Comparison of ENCODE assay signal across 16 cellular contexts in the genomic region with DNA sequence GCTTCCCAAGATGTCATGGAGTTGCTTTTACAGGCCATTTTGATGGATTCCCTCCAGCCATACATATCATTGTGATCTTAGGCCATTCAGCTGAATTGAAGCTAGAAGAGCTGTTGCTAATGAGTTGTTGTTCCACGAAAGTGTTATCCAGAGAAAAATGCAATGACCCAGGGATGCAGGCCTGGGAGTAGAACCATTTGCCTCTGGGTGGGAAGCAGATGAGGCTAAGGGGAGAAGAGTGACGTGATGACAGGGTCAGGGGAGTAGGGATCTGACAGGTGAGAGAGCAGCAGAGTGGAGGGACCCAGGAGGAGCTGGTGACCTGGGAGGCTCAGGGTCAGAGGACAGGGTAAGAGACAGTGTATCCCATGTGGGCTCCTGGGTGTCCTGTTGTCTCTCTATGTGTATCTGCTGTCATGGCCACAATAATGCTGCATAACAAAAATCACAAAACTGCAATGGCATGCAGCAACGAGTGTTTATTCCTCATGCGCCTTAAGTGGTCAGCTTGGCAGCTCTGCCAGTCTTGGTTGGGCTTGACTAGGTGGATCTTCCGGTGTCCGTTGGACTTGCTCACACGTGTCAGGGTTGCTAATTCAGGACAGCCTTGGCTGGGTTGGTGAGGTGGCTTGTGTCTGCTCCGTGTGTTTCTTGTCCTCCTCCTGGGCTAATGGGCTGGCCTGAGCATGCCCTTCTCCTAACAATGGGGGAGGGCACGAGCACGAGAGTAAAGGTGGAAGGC.
DNase-seq lines count a peak whose midpoint lies in the region; ATAC-seq and TF ChIP-seq lines count a peak whose summit lies in the region.
"Had no signal": no experiment of that assay in that cellular context is flagged by ENCODE, and none has a peak within 500 bp of the region (broad histone marks: within the 10 kb centered on the region; RNA-seq: fewer than 3 reads in every experiment).

No MANE protein-coding gene starts in this region.

- peak overlapping the region; percentile 2 to 42 for H3K27ac ChIP-seq in liver (ENCODE audit: low read depth in 1 of 2, low read length in 2 of 2)
- no peak overlapping the region for H3K27ac ChIP-seq in right lobe of liver
- peak overlapping the region in 3 of 4 donors; percentile 78 to 92 (median 89) for H3K27ac ChIP-seq in esophagus squamous epithelium
- peak overlapping the region; percentile 71 to 81 (median 75) for H3K27ac ChIP-seq in sigmoid colon

- DNase-seq in right lobe of liver (no peak), esophagus squamous epithelium (lab: John Stamatoyannopoulos, UW) (no peak), sigmoid colon (no peak), DMS153 treated with DMSO at 0.1 percent for 48 hours (lab: John Stamatoyannopoulos, UW; ENCODE audit: unreplicated experiment) (no peak)
- DNase-seq: activated CD4-positive, alpha-beta memory T cell treated with anti-CD3 and anti-CD28 coated beads, Interleukin-2, amount 10 ng/mL, durations not matched to agents 7 days and 5 days; amniotic stem cell; COR-L47; erythroblast; NCI-H187 treated with DMSO at 0.1 percent for 48 hours; OCI-M1; stimulated activated CD4-positive, alpha-beta T cell treated with anti-CD3 and anti-CD28 coated beads, Interleukin-2, amount 100 ng/mL, for 48 hours had no signal

- no peak overlapping the region for H3K9ac ChIP-seq in liver (ENCODE audit: low read depth in 1 of 2, low read length in 2 of 2)

- no peaks in the 10 kb centered on the region for H3K9me3 Mint-ChIP-seq in activated T-helper 17 cell treated with anti-CD3 and anti-CD28 coated beads, Interleukin-2, amount 50 U/mL, for 72 hours
- H3K9me3 Mint-ChIP-seq: activated CD4-positive, alpha-beta memory T cell treated with anti-CD3 and anti-CD28 coated beads, Interleukin-2, amount 10 ng/mL, durations not matched to agents 7 days and 5 days; nephron had no signal

- intact Hi-C loops in right lobe of liver (cut with DNase I): no loop called here
- intact Hi-C loops in esophagus squamous epithelium (cut with DNase I): no loop called here
- intact Hi-C loops in sigmoid colon (cut with DNase I): loop anchor here (5.0 kb wide), 1 partner anchor 91 kb away; a partner anchor contains a TSS

- no peak for ATAC-seq in right lobe of liver
- no peak for ATAC-seq in GM21576 (IDR thresholded peaks at IDR 0.05; ENCODE audit: unreplicated experiment)
- no peak for ATAC-seq in HG03196 (IDR thresholded peaks at IDR 0.05; ENCODE audit: unreplicated experiment)
- ATAC-seq in activated T-helper 17 cell treated with anti-CD3 and anti-CD28 coated beads, Interleukin-2, amount 50 U/mL, for 72 hours (replicated peaks): no peak

- no peak for TF ChIP-seq EP300 in sigmoid colon (IDR thresholded peaks at IDR 0.05)

- no peak overlapping the region for H3K4me3 ChIP-seq in liver (ENCODE audit: low read depth in 1 of 3, low read length in 3 of 3)
- H3K4me3 ChIP-seq in right lobe of liver: no peak overlapping the region
- H3K4me3 ChIP-seq in esophagus squamous epithelium: no peak overlapping the region
- no peak overlapping the region for H3K4me3 ChIP-seq in sigmoid colon

- no peak for TF ChIP-seq RAD21 in liver (IDR thresholded peaks at IDR 0.05)

- no peak overlapping the region for H3K4me3 Mint-ChIP-seq in activated T-helper 17 cell treated with anti-CD3 and anti-CD28 coated beads, Interleukin-2, amount 50 U/mL, for 72 hours
- H3K4me3 Mint-ChIP-seq: activated CD4-positive, alpha-beta memory T cell treated with anti-CD3 and anti-CD28 coated beads, Interleukin-2, amount 10 ng/mL, durations not matched to agents 7 days and 5 days; nephron had no signal

- peaks cover 11% of the 10 kb centered on the region for H3K27me3 Mint-ChIP-seq in activated T-helper 17 cell treated with anti-CD3 and anti-CD28 coated beads, Interleukin-2, amount 50 U/mL, for 72 hours

- H3K4me1 Mint-ChIP-seq in activated T-helper 17 cell treated with anti-CD3 and anti-CD28 coated beads, Interleukin-2, amount 50 U/mL, for 72 hours: no peaks in the 10 kb centered on the region
- H3K4me1 Mint-ChIP-seq: activated CD4-positive, alpha-beta memory T cell treated with anti-CD3 and anti-CD28 coated beads, Interleukin-2, amount 10 ng/mL, durations not matched to agents 7 days and 5 days had no signal

- H3K27me3 ChIP-seq in liver (ENCODE audit: control insufficient read depth in 4 of 4, insufficient read depth in 4 of 4, low read length in 3 of 4): peaks cover 0 to 6% (median 0%) of the 10 kb centered on the region in 4 donors
- H3K27me3 ChIP-seq in right lobe of liver: no peaks in the 10 kb centered on the region
- no peaks in the 10 kb centered on the region for H3K27me3 ChIP-seq in esophagus squamous epithelium
- H3K27me3 ChIP-seq in sigmoid colon: no peaks in the 10 kb centered on the region

- TF ChIP-seq POLR2A in right lobe of liver (IDR thresholded peaks at IDR 0.05) (no peak), esophagus squamous epithelium (IDR thresholded peaks at IDR 0.05) (no peak), sigmoid colon (IDR thresholded peaks at IDR 0.05) (no peak)

- WGBS in liver: 86% methylated on average over 10 of the region's 10 CpGs
- WGBS in right lobe of liver (ENCODE audit: insufficient coverage, low coverage, low lambda C conversion rate, missing lambda C conversion rate): 79% methylated on average over 3 of the region's 10 CpGs
- 38 to 51% methylated on average over 4 to 8 of the region's 10 CpGs for WGBS in esophagus squamous epithelium, 2 donors
- WGBS in sigmoid colon, 2 donors: 81 to 84% methylated on average over 10 of the region's 10 CpGs

- no peaks in the 10 kb centered on the region for H3K36me3 Mint-ChIP-seq in activated T-helper 17 cell treated with anti-CD3 and anti-CD28 coated beads, Interleukin-2, amount 50 U/mL, for 72 hours (ENCODE audit: low read depth)

- H3K9me3 ChIP-seq in liver (ENCODE audit: control insufficient read depth in 4 of 4, low read length in 3 of 4) (no peaks in the 10 kb centered on the region), right lobe of liver (no peaks in the 10 kb centered on the region), esophagus squamous epithelium (no peaks in the 10 kb centered on the region), sigmoid colon (no peaks in the 10 kb centered on the region)

- H3K4me1 ChIP-seq in liver (ENCODE audit: control insufficient read depth in 4 of 4, insufficient read depth in 4 of 4, low read length in 3 of 4) (peaks cover 0 to 8% (median 5%) of the 10 kb centered on the region in 4 donors), right lobe of liver (peaks cover 0 to 9% (median 0%) of the 10 kb centered on the region in 4 donors), esophagus squamous epithelium (peaks cover 11 to 76% (median 42%) of the 10 kb centered on the region in 3 donors), sigmoid colon (peaks cover 0 to 70% (median 66%) of the 10 kb centered on the region in 4 donors)

- TF ChIP-seq CTCF in liver (IDR thresholded peaks at IDR 0.05; ENCODE audit: low read depth, low read length, missing input control) (no peak), right lobe of liver (IDR thresholded peaks at IDR 0.05) (no peak), esophagus squamous epithelium (IDR thresholded peaks at IDR 0.05) (no peak), sigmoid colon (IDR thresholded peaks at IDR 0.05) (no peak)

- H3K36me3 ChIP-seq in liver (ENCODE audit: control insufficient read depth in 4 of 4, insufficient read depth in 3 of 4, low read depth in 1 of 4, low read length in 3 of 4): no peaks in the 10 kb centered on the region
- no peaks in the 10 kb centered on the region for H3K36me3 ChIP-seq in right lobe of liver
- no peaks in the 10 kb centered on the region for H3K36me3 ChIP-seq in esophagus squamous epithelium
- H3K36me3 ChIP-seq in sigmoid colon: no peaks in the 10 kb centered on the region

- H3K27ac Mint-ChIP-seq in activated T-helper 17 cell treated with anti-CD3 and anti-CD28 coated beads, Interleukin-2, amount 50 U/mL, for 72 hours: no peak overlapping the region
- H3K27ac Mint-ChIP-seq: activated CD4-positive, alpha-beta memory T cell treated with anti-CD3 and anti-CD28 coated beads, Interleukin-2, amount 10 ng/mL, durations not matched to agents 7 days and 5 days had no signal

TF ChIP-seq in liver, 16 proteins besides CTCF, POLR2A, EP300 and RAD21 (continues in another document):
- TF ChIP-seq EGR1 (IDR thresholded peaks at IDR 0.05; ENCODE audit: low read depth in 2 of 2) (no peak), HNF4A (conservative IDR thresholded peaks at IDR 0.05) (no peak), JUND (IDR thresholded peaks at IDR 0.05) (no peak), FOXA2 (IDR thresholded peaks at IDR 0.05) (no peak), TAF1 (conservative IDR thresholded peaks at IDR 0.05) (no peak), RXRA (IDR thresholded peaks at IDR 0.05) (no peak), FOXA1 (IDR thresholded peaks at IDR 0.05) (no peak), YY1 (IDR thresholded peaks at IDR 0.05) (no peak), SP1 (IDR thresholded peaks at IDR 0.05) (no peak), NR2F2 (IDR thresholded peaks at IDR 0.05) (no peak)
- TF ChIP-seq, protein P1, sequence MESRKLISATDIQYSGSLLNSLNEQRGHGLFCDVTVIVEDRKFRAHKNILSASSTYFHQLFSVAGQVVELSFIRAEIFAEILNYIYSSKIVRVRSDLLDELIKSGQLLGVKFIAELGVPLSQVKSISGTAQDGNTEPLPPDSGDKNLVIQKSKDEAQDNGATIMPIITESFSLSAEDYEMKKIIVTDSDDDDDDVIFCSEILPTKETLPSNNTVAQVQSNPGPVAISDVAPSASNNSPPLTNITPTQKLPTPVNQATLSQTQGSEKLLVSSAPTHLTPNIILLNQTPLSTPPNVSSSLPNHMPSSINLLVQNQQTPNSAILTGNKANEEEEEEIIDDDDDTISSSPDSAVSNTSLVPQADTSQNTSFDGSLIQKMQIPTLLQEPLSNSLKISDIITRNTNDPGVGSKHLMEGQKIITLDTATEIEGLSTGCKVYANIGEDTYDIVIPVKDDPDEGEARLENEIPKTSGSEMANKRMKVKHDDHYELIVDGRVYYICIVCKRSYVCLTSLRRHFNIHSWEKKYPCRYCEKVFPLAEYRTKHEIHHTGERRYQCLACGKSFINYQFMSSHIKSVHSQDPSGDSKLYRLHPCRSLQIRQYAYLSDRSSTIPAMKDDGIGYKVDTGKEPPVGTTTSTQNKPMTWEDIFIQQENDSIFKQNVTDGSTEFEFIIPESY (IDR thresholded peaks at IDR 0.05): no peak
- TF ChIP-seq, protein P2, sequence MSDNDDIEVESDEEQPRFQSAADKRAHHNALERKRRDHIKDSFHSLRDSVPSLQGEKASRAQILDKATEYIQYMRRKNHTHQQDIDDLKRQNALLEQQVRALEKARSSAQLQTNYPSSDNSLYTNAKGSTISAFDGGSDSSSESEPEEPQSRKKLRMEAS (IDR thresholded peaks at IDR 0.05): no peak

Comparison
In these comparisons a context has a peak if more than half of its experiments do, and no peak if none do; other contexts are left out.
1. H3K27ac ChIP-seq: peak in liver (2 of 2), esophagus squamous epithelium (3 of 4) and sigmoid colon (4 of 4); none in right lobe of liver (0 of 3).